In the genomic region with DNA sequence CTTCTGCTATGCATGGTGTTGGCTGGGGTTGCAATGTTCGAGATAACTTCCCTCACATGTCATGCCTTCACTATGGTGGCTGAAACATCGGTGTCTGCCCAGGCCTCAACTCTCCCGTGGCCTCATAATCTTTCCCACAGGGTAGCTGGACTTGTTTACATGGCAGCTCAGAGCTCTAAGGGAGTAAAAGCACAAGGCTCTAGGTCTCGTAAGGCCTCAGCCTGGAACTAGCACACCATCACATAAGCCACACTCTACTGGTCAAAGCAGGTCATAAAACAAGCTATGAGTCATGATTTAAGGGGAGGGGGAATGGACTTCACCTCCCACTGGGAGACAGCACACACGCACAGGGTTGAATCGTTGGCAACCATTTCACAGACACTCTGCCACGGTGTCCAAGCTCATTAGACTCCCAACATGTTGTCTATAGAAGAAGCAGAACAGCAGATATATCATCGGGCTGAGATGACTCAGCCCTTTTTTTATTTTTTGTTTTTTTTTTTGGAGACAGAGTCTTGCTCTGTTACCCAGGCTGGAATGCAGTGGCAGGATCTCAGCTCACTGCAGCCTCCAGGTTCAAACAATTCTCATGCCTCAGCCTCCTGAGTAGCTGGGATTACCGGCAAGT, we compare ENCODE assay signal across 9 cellular contexts.
DNase-seq lines count a peak whose midpoint lies in the region; ATAC-seq and TF ChIP-seq lines count a peak whose summit lies in the region.
"Had no signal": no experiment of that assay in that cellular context is flagged by ENCODE, and none has a peak within 500 bp of the region (broad histone marks: within the 10 kb centered on the region; RNA-seq: fewer than 3 reads in every experiment).

No MANE protein-coding gene starts in this region.

- CTCF ChIA-PET in HCT116 (lab: Charles Lee), result interaction anchor here (1.0 to 3.4 kb wide), 11 partner anchors 10 to 173 kb away, joined by 3 to 30 read pairs (median 7); a partner anchor contains a TSS

- BruUV-seq in HCT116 (replicated peaks; lab: Mats Ljungman, UMichigan), result TSS peak; percentile 39

- H3K9me3 Mint-ChIP-seq in activated naive CD8-positive, alpha-beta T cell treated with anti-CD3 and anti-CD28 coated beads, Interleukin-2, amount 50 U/mL, for 24 hours, result no peaks in the 10 kb centered on the region
- no peaks in the 10 kb centered on the region for H3K9me3 Mint-ChIP-seq in effector memory CD8-positive, alpha-beta T cell

- intact Hi-C loops in HCT116 (cut with micrococcal nuclease), result loop anchor here (5.0 kb wide), 1 partner anchor 41 kb away; no protein-coding TSS in a partner anchor

- peaks cover 20 to 74% of the 10 kb centered on the region in 2 experiments for H3K4me1 ChIP-seq in HCT116 (ENCODE audit: control insufficient read depth in 1 of 2, insufficient read depth in 2 of 2, low read length in 2 of 2)
- H3K4me1 ChIP-seq in adipocyte (ENCODE audit: control insufficient read depth, insufficient read depth, low read length), result peaks cover 40% of the 10 kb centered on the region
- H3K4me1 ChIP-seq in right atrium auricular region, result peaks cover 0 to 65% of the 10 kb centered on the region in 2 donors

- H2AFZ ChIP-seq in HCT116 (ENCODE audit: low read depth, low read length, poor library complexity, severe bottlenecking), result peak overlapping the region; percentile 61

- H3K27me3 Mint-ChIP-seq in activated naive CD8-positive, alpha-beta T cell treated with anti-CD3 and anti-CD28 coated beads, Interleukin-2, amount 50 U/mL, for 24 hours, result no peaks in the 10 kb centered on the region
- peaks cover 5 to 13% of the 10 kb centered on the region in 2 donors for H3K27me3 Mint-ChIP-seq in effector memory CD8-positive, alpha-beta T cell

- H3K36me3 ChIP-seq in HCT116 (ENCODE audit: control insufficient read depth in 1 of 2, insufficient read depth in 2 of 2, low read length in 2 of 2) (no peaks in the 10 kb centered on the region), adipocyte (ENCODE audit: control insufficient read depth, insufficient read depth, low read length, severe bottlenecking) (no peaks in the 10 kb centered on the region), right atrium auricular region (no peaks in the 10 kb centered on the region)

- no peaks in the 10 kb centered on the region for H3K9me2 ChIP-seq in HCT116 (ENCODE audit: insufficient read depth)

- peak; percentile 71 for ATAC-seq in HCT116
- ATAC-seq in activated naive CD8-positive, alpha-beta T cell treated with anti-CD3 and anti-CD28 coated beads, Interleukin-2, amount 50 U/mL, for 24 hours, result no peak
- ATAC-seq in effector memory CD8-positive, alpha-beta T cell (replicated peaks), result no peak

- peak overlapping the region; percentile 65 for H3K27ac ChIP-seq in HCT116 (ENCODE audit: low read depth, low read length)
- peak overlapping the region; percentile 62 to 85 for H3K27ac ChIP-seq in right atrium auricular region
- H3K27ac ChIP-seq: SK-N-MC had no signal

- H3K27me3 ChIP-seq in HCT116 (ENCODE audit: insufficient read depth, low read length), result no peaks in the 10 kb centered on the region
- no peaks in the 10 kb centered on the region for H3K27me3 ChIP-seq in adipocyte (replicated peaks; ENCODE audit: control insufficient read depth, insufficient read depth, low read length)
- no peaks in the 10 kb centered on the region for H3K27me3 ChIP-seq in right atrium auricular region

- H3K4me3 Mint-ChIP-seq in activated naive CD8-positive, alpha-beta T cell treated with anti-CD3 and anti-CD28 coated beads, Interleukin-2, amount 50 U/mL, for 24 hours, result no peak overlapping the region
- no peak overlapping the region for H3K4me3 Mint-ChIP-seq in effector memory CD8-positive, alpha-beta T cell

- H3K27ac Mint-ChIP-seq in activated naive CD8-positive, alpha-beta T cell treated with anti-CD3 and anti-CD28 coated beads, Interleukin-2, amount 50 U/mL, for 24 hours, result no peak overlapping the region
- no peak overlapping the region for H3K27ac Mint-ChIP-seq in effector memory CD8-positive, alpha-beta T cell

- no peak for DNase-seq in HCT116 (ENCODE audit: low read depth, low spot score)
- DNase-seq in adipocyte (ENCODE audit: low read depth), result peak; percentile 91
- no peak for DNase-seq in right atrium auricular region (ENCODE audit: low spot score)
- peak; percentile 80 for DNase-seq in smooth muscle cell of the brain vasculature (ENCODE audit: low read depth, low spot score)
- no peak for DNase-seq in activated naive CD8-positive, alpha-beta T cell treated with anti-CD3 and anti-CD28 coated beads, Interleukin-2, amount 50 U/mL, for 24 hours
- DNase-seq in NCI-H187 (lab: John Stamatoyannopoulos, UW), result no peak
- no peak for DNase-seq in NCI-H1105 treated with DMSO at 0.1 percent for 48 hours (lab: John Stamatoyannopoulos, UW)
- no peak for DNase-seq in effector memory CD8-positive, alpha-beta T cell

- no peaks in the 10 kb centered on the region for H3K79me2 ChIP-seq in HCT116 (ENCODE audit: insufficient read depth, low read length)

- POLR2A ChIA-PET in HCT116 (lab: Charles Lee), result interaction anchor here (0.5 to 2.8 kb wide), 11 partner anchors 10 to 285 kb away, joined by 3 to 12 read pairs (median 4); a partner anchor contains a TSS

- TF ChIP-seq CTCF in HCT116 (IDR thresholded peaks at IDR 0.05 in 2 of 3, conservative IDR thresholded peaks at IDR 0.05 in 1 of 3; ENCODE audit: borderline replicate concordance in 1 of 3, insufficient read depth in 1 of 3, low read depth in 2 of 3, low read length in 2 of 3), result no peak
- TF ChIP-seq CTCF in right atrium auricular region (IDR thresholded peaks at IDR 0.05), result no peak

- H3K4me3 ChIP-seq in HCT116 (replicated peaks in 1 of 2; ENCODE audit: low read depth in 1 of 2, low read length in 2 of 2) (0 out of 4 replicates have a peak overlapping the region, but pooled peaks of 1 of the 2 experiments have one; percentile 2), adipocyte (ENCODE audit: low read length) (no peak overlapping the region), right atrium auricular region (no peak overlapping the region)
- H3K4me3 ChIP-seq: SK-N-MC had no signal

- TF ChIP-seq POLR2A in HCT116 (IDR thresholded peaks at IDR 0.05; ENCODE audit: borderline replicate concordance, extremely low read depth, insufficient read depth, insufficient read length), result peak; percentile 51

- H3K9me3 ChIP-seq in HCT116 (ENCODE audit: control insufficient read depth in 1 of 2, insufficient read depth in 1 of 2, low read depth in 1 of 2, low read length in 2 of 2), result no peaks in the 10 kb centered on the region
- H3K9me3 ChIP-seq in adipocyte (ENCODE audit: control insufficient read depth, low read length), result no peaks in the 10 kb centered on the region
- H3K9me3 ChIP-seq in right atrium auricular region, result no peaks in the 10 kb centered on the region

- RAD21 ChIA-PET in HCT116 (lab: Charles Lee; ENCODE audit: low non-redundant PET in 1 of 2, low total read pairs in 2 of 2, uncharacterized antibody in 2 of 2, unreplicated experiment in 2 of 2), result interaction anchor here (0.6 to 1.2 kb wide), 5 partner anchors 10 to 119 kb away, joined by 3 to 6 read pairs (median 3); a partner anchor contains a TSS

- H3K4me1 Mint-ChIP-seq in activated naive CD8-positive, alpha-beta T cell treated with anti-CD3 and anti-CD28 coated beads, Interleukin-2, amount 50 U/mL, for 24 hours, result no peaks in the 10 kb centered on the region
- peaks cover 3% of the 10 kb centered on the region in 2 donors for H3K4me1 Mint-ChIP-seq in effector memory CD8-positive, alpha-beta T cell (ENCODE audit: low read depth in 2 of 2)

- TF ChIP-seq RAD21 in HCT116 (IDR thresholded peaks at IDR 0.05; ENCODE audit: low read depth), result no peak

- H3K36me3 Mint-ChIP-seq in activated naive CD8-positive, alpha-beta T cell treated with anti-CD3 and anti-CD28 coated beads, Interleukin-2, amount 50 U/mL, for 24 hours (ENCODE audit: low read depth), result no peaks in the 10 kb centered on the region
- no peaks in the 10 kb centered on the region for H3K36me3 Mint-ChIP-seq in effector memory CD8-positive, alpha-beta T cell (ENCODE audit: insufficient read depth)

- peak overlapping the region; percentile 60 for H3K4me2 ChIP-seq in HCT116 (ENCODE audit: low read length)

- H3K9ac ChIP-seq in HCT116 (ENCODE audit: low read length), result peak overlapping the region; percentile 53
- peak overlapping the region; percentile 39 for H3K9ac ChIP-seq in adipocyte (ENCODE audit: low read length)

- H4K20me1 ChIP-seq in HCT116 (ENCODE audit: insufficient read depth), result no peaks in the 10 kb centered on the region

TF ChIP-seq in HCT116, 20 proteins besides CTCF, POLR2A, EP300 and RAD21 (continues in another document):
- TF ChIP-seq CEBPB (IDR thresholded peaks at IDR 0.05; ENCODE audit: low read depth), result no peak
- TF ChIP-seq, protein P1, sequence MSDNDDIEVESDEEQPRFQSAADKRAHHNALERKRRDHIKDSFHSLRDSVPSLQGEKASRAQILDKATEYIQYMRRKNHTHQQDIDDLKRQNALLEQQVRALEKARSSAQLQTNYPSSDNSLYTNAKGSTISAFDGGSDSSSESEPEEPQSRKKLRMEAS (IDR thresholded peaks at IDR 0.05), result no peak
- TF ChIP-seq, protein P2, sequence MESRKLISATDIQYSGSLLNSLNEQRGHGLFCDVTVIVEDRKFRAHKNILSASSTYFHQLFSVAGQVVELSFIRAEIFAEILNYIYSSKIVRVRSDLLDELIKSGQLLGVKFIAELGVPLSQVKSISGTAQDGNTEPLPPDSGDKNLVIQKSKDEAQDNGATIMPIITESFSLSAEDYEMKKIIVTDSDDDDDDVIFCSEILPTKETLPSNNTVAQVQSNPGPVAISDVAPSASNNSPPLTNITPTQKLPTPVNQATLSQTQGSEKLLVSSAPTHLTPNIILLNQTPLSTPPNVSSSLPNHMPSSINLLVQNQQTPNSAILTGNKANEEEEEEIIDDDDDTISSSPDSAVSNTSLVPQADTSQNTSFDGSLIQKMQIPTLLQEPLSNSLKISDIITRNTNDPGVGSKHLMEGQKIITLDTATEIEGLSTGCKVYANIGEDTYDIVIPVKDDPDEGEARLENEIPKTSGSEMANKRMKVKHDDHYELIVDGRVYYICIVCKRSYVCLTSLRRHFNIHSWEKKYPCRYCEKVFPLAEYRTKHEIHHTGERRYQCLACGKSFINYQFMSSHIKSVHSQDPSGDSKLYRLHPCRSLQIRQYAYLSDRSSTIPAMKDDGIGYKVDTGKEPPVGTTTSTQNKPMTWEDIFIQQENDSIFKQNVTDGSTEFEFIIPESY (IDR thresholded peaks at IDR 0.05; ENCODE audit: extremely low read depth, insufficient replicate concordance, low read length), result no peak
- TF ChIP-seq POLR2AphosphoS5 (IDR thresholded peaks at IDR 0.05; ENCODE audit: low read depth, low read length), result peak; percentile 58
- TF ChIP-seq JUND (IDR thresholded peaks at IDR 0.05), result no peak
- TF ChIP-seq ZFX (IDR thresholded peaks at IDR 0.05), result peak; percentile 57
- TF ChIP-seq TCF7L2 (IDR thresholded peaks at IDR 0.05; ENCODE audit: borderline replicate concordance, extremely low read depth, insufficient read depth, insufficient read length), result peak; percentile 68
- no peak for TF ChIP-seq SIN3A (IDR thresholded peaks at IDR 0.05; ENCODE audit: low read depth)

Comparison
In these comparisons a context has a peak if more than half of its experiments do, and no peak if none do; other contexts are left out.
1. DNase-seq: peak in adipocyte (single experiment) and smooth muscle cell of the brain vasculature (single experiment); none in HCT116 (single experiment), right atrium auricular region (single experiment), activated naive CD8-positive, alpha-beta T cell treated with anti-CD3 and anti-CD28 coated beads, Interleukin-2, amount 50 U/mL, for 24 hours (single experiment), NCI-H187 (0 of 2), NCI-H1105 treated with DMSO at 0.1 percent for 48 hours (single experiment) and effector memory CD8-positive, alpha-beta T cell (0 of 3).